Comparison of ENCODE assay signal across 10 cellular contexts in the genomic region with DNA sequence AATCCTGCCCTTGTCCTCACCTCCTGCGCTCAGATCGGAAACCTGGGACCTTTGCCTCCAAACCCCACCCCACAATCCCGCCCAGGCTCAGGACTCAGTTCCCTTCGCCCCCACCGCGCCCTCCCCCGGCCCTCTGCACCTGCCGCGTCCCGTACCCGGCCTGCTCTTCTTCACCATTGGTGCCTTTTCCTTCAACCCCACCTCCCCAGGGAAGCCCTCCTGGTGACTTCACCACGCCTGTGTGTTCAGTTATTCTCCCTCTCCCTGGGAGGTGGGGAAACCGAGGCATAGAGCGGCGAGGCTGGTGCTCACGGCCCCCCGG. TPM values are rescaled to one million over a fixed set of nuclear protein-coding genes. Genes with fewer than 3 reads are reported as not detected.
DNase-seq lines count a peak whose midpoint lies in the region; ATAC-seq, FAIRE-seq and TF ChIP-seq lines count a peak whose summit lies in the region.
"Had no signal": no experiment of that assay in that cellular context is flagged by ENCODE, and none has a peak within 500 bp of the region (broad histone marks: within the 10 kb centered on the region; RNA-seq: fewer than 3 reads in every experiment).

No MANE protein-coding gene starts in this region.

- H3K9me3 Mint-ChIP-seq in naive thymus-derived CD4-positive, alpha-beta T cell = peaks cover 0 to 2% (median 0%) of the 10 kb centered on the region in 11 donors

- WGBS in esophagus muscularis mucosa = 4% methylated on average over 16 of the region's 17 CpGs

- peaks cover 0 to 6% (median 0%) of the 10 kb centered on the region in 5 donors for H3K36me3 Mint-ChIP-seq in naive thymus-derived CD4-positive, alpha-beta T cell

- peak; percentile 85 for FAIRE-seq in GM19239 (lab: Jason Lieb, UNC)

- peaks cover 6 to 19% (median 10%) of the 10 kb centered on the region in 7 donors for H3K4me1 Mint-ChIP-seq in naive thymus-derived CD4-positive, alpha-beta T cell

- H3K4me3 ChIP-seq in ACC112 (ENCODE audit: low read depth, low read length) (peak overlapping the region; percentile 59; the same call in 1 of the 2 replicates), PC-3 (ENCODE audit: low read length) (peak overlapping the region; percentile 60), esophagus muscularis mucosa (peak overlapping the region; percentile 0 to 38 (median 25))
- H3K4me3 ChIP-seq in naive thymus-derived CD4-positive, alpha-beta T cell (ENCODE audit: low read length) = no peak overlapping the region

- H3K79me2 ChIP-seq in ACC112 (ENCODE audit: control insufficient read depth, insufficient read depth, low read length, unreplicated experiment) (no peaks in the 10 kb centered on the region), PC-3 (ENCODE audit: low read length) (no peaks in the 10 kb centered on the region)

- peaks cover 33 to 62% (median 41%) of the 10 kb centered on the region in 5 donors for H3K27me3 Mint-ChIP-seq in naive thymus-derived CD4-positive, alpha-beta T cell

- H3K4me2 ChIP-seq in PC-3 (ENCODE audit: low read length) = peak overlapping the region; percentile 82

- H3K27ac ChIP-seq in ACC112 (ENCODE audit: low read depth, low read length) (no peak overlapping the region), PC-3 (ENCODE audit: low read length) (no peak overlapping the region), esophagus muscularis mucosa (replicated peaks in 1 of 4) (no peak overlapping the region)
- no peak overlapping the region for H3K27ac ChIP-seq in naive thymus-derived CD4-positive, alpha-beta T cell (ENCODE audit: low read depth, low read length)
- H3K27ac ChIP-seq: ascending aorta, esophagus squamous epithelium had no signal

- CTCF ChIA-PET in PC-3 (lab: Charles Lee) = interaction anchor here (1.1 to 1.2 kb wide), 2 partner anchors 66 to 109 kb away, joined by 3 to 4 read pairs; no protein-coding TSS in a partner anchor
- CTCF ChIA-PET in naive thymus-derived CD4-positive, alpha-beta T cell (lab: Charles Lee) = interaction anchor here (1.1 to 1.6 kb wide), 4 partner anchors 47 to 154 kb away, joined by 3 to 6 read pairs (median 4); a partner anchor contains a TSS

- H3F3A ChIP-seq in PC-3 (ENCODE audit: low read length, unreplicated experiment) = no peaks in the 10 kb centered on the region

- no peak overlapping the region for H3K9ac ChIP-seq in PC-3 (ENCODE audit: low read length)

- H3K27me3 ChIP-seq in ACC112 (ENCODE audit: insufficient read depth, low read length) = peaks cover 32% of the 10 kb centered on the region
- H3K27me3 ChIP-seq in PC-3 (ENCODE audit: low read length) = peaks cover 13% of the 10 kb centered on the region
- H3K27me3 ChIP-seq in esophagus muscularis mucosa = peaks cover 7 to 99% (median 76%) of the 10 kb centered on the region in 4 donors
- peaks cover 2 to 21% of the 10 kb centered on the region in 2 donors for H3K27me3 ChIP-seq in naive thymus-derived CD4-positive, alpha-beta T cell (ENCODE audit: control insufficient read depth in 2 of 2, insufficient read depth in 2 of 2, low read length in 2 of 2)

- H4K20me1 ChIP-seq in PC-3 (ENCODE audit: low read length) = no peaks in the 10 kb centered on the region

- peak overlapping the region in 3 of 10 donors; percentile 7 to 38 (median 8) for H3K4me3 Mint-ChIP-seq in naive thymus-derived CD4-positive, alpha-beta T cell

- ATAC-seq in PC-3 (peak; percentile 38), Right ventricle myocardium superior (ENCODE audit: poor library complexity) (no peak), GM19467 (IDR thresholded peaks at IDR 0.05; ENCODE audit: unreplicated experiment) (no peak)
- no peak for ATAC-seq in naive thymus-derived CD4-positive, alpha-beta T cell

- no peak overlapping the region for H3K27ac Mint-ChIP-seq in naive thymus-derived CD4-positive, alpha-beta T cell

- intact Hi-C loops in PC-3 (cut with micrococcal nuclease) = loop anchor here (5.0 kb wide), 2 partner anchors 76 to 101 kb away; no protein-coding TSS in a partner anchor
- intact Hi-C loops in esophagus muscularis mucosa (cut with DNase I) = loop anchor here (10.0 kb wide), 1 partner anchor 153 kb away; no protein-coding TSS in a partner anchor
- intact Hi-C loops in naive thymus-derived CD4-positive, alpha-beta T cell (cut with micrococcal nuclease) = loop anchor here (1.0 to 5.0 kb wide), 10 partner anchors 47 to 155 kb away; a partner anchor contains a TSS
- intact Hi-C loops in Right ventricle myocardium superior (cut with DNase I) = loop anchor here (2.0 to 10.0 kb wide), 2 partner anchors 125 to 153 kb away; no protein-coding TSS in a partner anchor

- H3K4me1 ChIP-seq in ACC112 (ENCODE audit: control insufficient read depth, insufficient read depth, low read length, unreplicated experiment) (peaks cover 4% of the 10 kb centered on the region), PC-3 (ENCODE audit: insufficient read depth, low read length) (no peaks in the 10 kb centered on the region; the same call in 1 of the 2 replicates), esophagus muscularis mucosa (peaks cover 8 to 41% (median 31%) of the 10 kb centered on the region in 4 donors)
- H3K4me1 ChIP-seq in naive thymus-derived CD4-positive, alpha-beta T cell (ENCODE audit: control insufficient read depth in 2 of 2, insufficient read depth in 2 of 2, low read length in 2 of 2) = peaks cover 0 to 12% of the 10 kb centered on the region in 2 donors

- POLR2A ChIA-PET in PC-3 (lab: Charles Lee; ENCODE audit: unreplicated experiment) = no interaction called here
- POLR2A ChIA-PET in naive thymus-derived CD4-positive, alpha-beta T cell (lab: Charles Lee) = no interaction called here

- DNase-seq in GM19239 (ENCODE audit: insufficient read length, low spot score) (peak; percentile 57), PC-3 (no peak), esophagus muscularis mucosa (ENCODE audit: extremely low spot score) (no peak), ecto neural progenitor cell (ENCODE audit: low spot score) (no peak), Right ventricle myocardium superior (no peak)
- DNase-seq in naive thymus-derived CD4-positive, alpha-beta T cell = no peak
- DNase-seq: esophagus squamous epithelium had no signal

- H3K9me2 ChIP-seq in PC-3 (replicated peaks; ENCODE audit: low read length) = no peaks in the 10 kb centered on the region

- no peak for TF ChIP-seq EP300 in esophagus muscularis mucosa (IDR thresholded peaks at IDR 0.05)

- H2AFZ ChIP-seq in ACC112 (ENCODE audit: low read length, unreplicated experiment) = no peak overlapping the region
- H2AFZ ChIP-seq in PC-3 (ENCODE audit: low read length) = peak overlapping the region; percentile 71

- no TSS peak for BruUV-seq in PC-3 (replicated peaks; lab: Mats Ljungman, UMichigan)

- TF ChIP-seq CTCF in PC-3 (conservative IDR thresholded peaks at IDR 0.05; ENCODE audit: low read depth, low read length) (no peak), esophagus muscularis mucosa (IDR thresholded peaks at IDR 0.05) (no peak)

- no peak for TF ChIP-seq POLR2A in esophagus muscularis mucosa (IDR thresholded peaks at IDR 0.05; ENCODE audit: low read depth)

- no peaks in the 10 kb centered on the region for H3K36me3 ChIP-seq in ACC112 (ENCODE audit: insufficient read depth, low read length)
- no peaks in the 10 kb centered on the region; the same call in 1 of the 2 replicates for H3K36me3 ChIP-seq in PC-3 (ENCODE audit: low read depth, low read length)
- H3K36me3 ChIP-seq in esophagus muscularis mucosa = no peaks in the 10 kb centered on the region
- H3K36me3 ChIP-seq in naive thymus-derived CD4-positive, alpha-beta T cell (ENCODE audit: control insufficient read depth in 2 of 3, insufficient read depth in 3 of 3, low read length in 3 of 3) = no peaks in the 10 kb centered on the region
- H3K36me3 ChIP-seq: ascending aorta, esophagus squamous epithelium had no signal

- H3K9me3 ChIP-seq in PC-3 (ENCODE audit: low read length) = no peaks in the 10 kb centered on the region
- H3K9me3 ChIP-seq in esophagus muscularis mucosa = no peaks in the 10 kb centered on the region
- no peaks in the 10 kb centered on the region for H3K9me3 ChIP-seq in naive thymus-derived CD4-positive, alpha-beta T cell (ENCODE audit: control insufficient read depth in 2 of 3, low read length in 3 of 3)
- H3K9me3 ChIP-seq: ascending aorta, esophagus squamous epithelium had no signal

RNA-seq across cellular contexts. Expression of a gene that starts 19.3 kb away (rescaled TPM):
- total RNA-seq in PC-3 (2014; rRNA removed) (147 and 196 TPM in 2 replicates), esophagus muscularis mucosa (10 to 100 TPM; 32.0 to 53.6 (median 46.5) TPM), Right ventricle myocardium superior (20.0 TPM)
- 10 to 100 TPM; 66.6 to 83.6 (median 78.3) TPM for total RNA-seq in naive thymus-derived CD4-positive, alpha-beta T cell
- polyA plus RNA-seq in naive thymus-derived CD4-positive, alpha-beta T cell = 10 to 100 TPM in 1 of 2 donors, 1 to 10 TPM in 1; 5.8 to 15.6 TPM
